In the genomic region with DNA sequence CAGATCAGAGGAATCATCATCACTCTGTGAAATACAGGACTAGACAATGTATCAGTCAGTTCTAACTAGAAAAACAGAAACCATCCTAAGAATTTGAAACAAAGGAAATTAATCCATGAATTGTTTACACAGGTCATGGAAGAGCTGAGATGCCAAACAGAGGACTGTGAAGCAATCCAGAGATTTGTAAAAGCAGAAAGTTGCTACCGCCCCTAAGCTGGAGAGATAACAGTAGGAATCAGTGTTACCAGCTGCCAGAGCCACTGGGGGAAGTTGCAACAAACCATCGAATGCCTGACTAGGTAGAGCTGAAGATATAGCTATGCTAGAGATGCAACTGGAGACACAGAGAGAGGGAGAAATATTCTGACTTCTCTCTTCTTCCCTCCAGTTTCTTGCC, we compare ENCODE assay signal across 19 cellular contexts.
"Had no signal": no experiment of that assay in that cellular context is flagged by ENCODE, and none has a peak within 500 bp of the region (broad histone marks: within the 10 kb centered on the region; RNA-seq: fewer than 3 reads in every experiment).

No MANE protein-coding gene starts in this region.

- H3K4me3 ChIP-seq: ascending aorta, gastroesophageal sphincter, spleen, thoracic aorta, vagina had no signal

- H3K27me3 ChIP-seq: ascending aorta, vagina had no signal

- H3K9me3 ChIP-seq: ascending aorta, gastroesophageal sphincter, spleen, thoracic aorta, vagina had no signal

- ATAC-seq: activated CD8-positive, alpha-beta T cell treated with anti-CD3 and anti-CD28 coated beads for 36 hours; esophagus mucosa; gastroesophageal sphincter had no signal

- H3K4me1 ChIP-seq: ascending aorta, gastroesophageal sphincter, spleen, vagina had no signal

- H3K27ac ChIP-seq: ascending aorta, brain microvascular endothelial cell, gastroesophageal sphincter, spleen, thoracic aorta, vagina, WERI-Rb-1 had no signal

- DNase-seq: activated CD4-positive, alpha-beta T cell treated with anti-CD3 and anti-CD28 coated beads, Interleukin-2, amount 10 ng/mL, durations not matched to agents 7 days and 5 days; activated CD4-positive, CD25-positive, alpha-beta regulatory T cell treated with anti-CD3 and anti-CD28 coated beads, Interleukin-2, amount 50 U/mL, for 72 hours; activated CD8-positive, alpha-beta T cell treated with anti-CD3 and anti-CD28 coated beads for 36 hours; activated gamma-delta T cell treated with Interleukin-2 at 50 U/mL for 16 hours; brain microvascular endothelial cell; effector memory CD4-positive, alpha-beta T cell; head of caudate nucleus; naive B cell; occipital lobe; retina; spleen; stimulated activated CD4-positive, alpha-beta T cell treated with anti-CD3 and anti-CD28 coated beads, Interleukin-4, amount 100 ng/mL, for 1 hour; stimulated activated naive CD4-positive, alpha-beta T cell treated with Interleukin-2 at 50 U/mL for 16 hours had no signal

- H3K36me3 ChIP-seq: ascending aorta, brain microvascular endothelial cell, gastroesophageal sphincter, spleen, thoracic aorta, vagina, WERI-Rb-1 had no signal
